21 cellular contexts compared by ENCODE assay signal in genomic region chr7:114309729-114310128, GRCh38.
"Had no signal": no experiment of that assay in that cellular context is flagged by ENCODE, and none has a peak within 500 bp of the region (broad histone marks: within the 10 kb centered on the region; RNA-seq: fewer than 3 reads in every experiment).

No MANE protein-coding gene starts in this region.

- H3K4me2 ChIP-seq: PC-9, SK-N-SH had no signal

- H3K27me3 ChIP-seq: MG63, SJCRH30 had no signal

- H3K9ac ChIP-seq: SK-N-SH had no signal

- H3K9me3 ChIP-seq: MG63, SJCRH30, SK-N-SH had no signal

- H3K4me3 ChIP-seq: MG63, PC-9, SJCRH30 had no signal

- H3K4me1 ChIP-seq: SJCRH30 had no signal

- H3K27ac ChIP-seq: PC-9, RWPE1, SJCRH30 had no signal

- H2AFZ ChIP-seq: PC-9 had no signal

- ATAC-seq: Panc1, Right ventricle myocardium inferior had no signal

- H3K36me3 ChIP-seq: MG63, SJCRH30 had no signal

- DNase-seq: Kasumi-1; MG63; NCI-H1048; NCI-H187; NCI-H2081 treated with DMSO at 0.1 percent for 48 hours; NCI-H2107; NCI-H2227 treated with DMSO at 0.1 percent for 48 hours; NCI-H510A treated with DMSO at 0.1 percent for 48 hours; NCI-H524 treated with DMSO at 0.1 percent for 48 hours; NCI-H526 treated with DMSO at 0.1 percent for 48 hours; NCI-H774; NK-92 treated with Interleukin-12 subunit alpha and Interleukin-12 subunit beta, amount 100 ng/mL, for 24 hours; PC-9; SIG-M5; SK-N-SH; SW 1271; T-helper 1 cell had no signal
